Comparison of ENCODE assay signal across 22 cellular contexts in the genomic region with DNA sequence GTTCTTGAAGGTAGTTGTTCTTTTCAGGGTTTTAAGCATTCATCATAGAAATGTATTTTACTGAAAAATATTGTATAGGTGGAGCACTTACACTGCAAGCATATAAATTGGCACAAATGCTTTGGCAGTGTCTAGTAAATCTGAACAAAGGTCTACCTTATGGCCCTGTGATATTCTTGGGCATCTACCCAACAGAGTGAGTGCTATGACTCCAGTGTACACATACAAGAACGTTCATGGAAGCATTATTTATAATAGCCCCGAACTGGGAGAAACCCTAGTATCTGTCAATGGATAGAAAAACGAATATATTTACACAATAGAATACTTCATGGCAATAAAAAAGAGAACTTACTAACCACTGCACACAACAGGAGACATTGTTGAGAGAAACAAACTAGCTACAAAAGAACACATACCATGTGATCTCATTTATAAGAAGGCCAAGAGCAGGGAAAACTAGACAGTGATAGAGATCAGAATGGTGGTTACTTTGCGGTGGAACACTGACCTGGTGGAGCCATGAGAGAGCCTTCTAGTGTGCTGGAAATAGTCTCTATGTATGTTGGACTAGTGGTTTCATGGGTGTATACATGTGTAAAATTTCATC.
"Had no signal": no experiment of that assay in that cellular context is flagged by ENCODE, and none has a peak within 500 bp of the region (broad histone marks: within the 10 kb centered on the region; RNA-seq: fewer than 3 reads in every experiment).

No MANE protein-coding gene starts in this region.

- H3K36me3 ChIP-seq: breast epithelium, Peyer's patch, SJSA1 had no signal

- DNase-seq: activated B cell treated with CpG ODN at 0.5 μM for 24 hours; activated CD4-positive, alpha-beta memory T cell treated with anti-CD3 and anti-CD28 coated beads for 36 hours; activated CD4-positive, alpha-beta T cell treated with anti-CD3 and anti-CD28 coated beads, Interleukin-2, amount 10 ng/mL, durations not matched to agents 7 days and 5 days; activated CD8-positive, alpha-beta memory T cell treated with anti-CD3 and anti-CD28 coated beads for 24 hours; activated gamma-delta T cell treated with Interleukin-2 at 50 U/mL for 16 hours; activated naive CD4-positive, alpha-beta T cell treated with anti-CD3 and anti-CD28 coated beads, Interleukin-2, amount 50 U/mL, for 16 hours; activated T-cell treated with anti-CD3 and anti-CD28 coated beads, Interleukin-2, amount 50 U/mL, for 4 hours; aorta; caudate nucleus; Kasumi-1; NCI-H1048; NCI-H146; NCI-H187 treated with DMSO at 0.1 percent for 48 hours; NCI-H2107; NCI-H524; Peyer's patch; Right ventricle myocardium superior had no signal

- H3K27me3 ChIP-seq: breast epithelium, Peyer's patch, SJSA1 had no signal

- H3K36me3 Mint-ChIP-seq: activated CD4-positive, alpha-beta memory T cell treated with anti-CD3 and anti-CD28 coated beads for 36 hours had no signal

- H3K4me3 ChIP-seq: breast epithelium, K562, Peyer's patch, SJSA1 had no signal

- ATAC-seq: activated T-cell treated with anti-CD3 and anti-CD28 coated beads, Interleukin-2, amount 50 U/mL, for 4 hours; K562 had no signal

- H3K27ac ChIP-seq: breast epithelium, Peyer's patch, RWPE1, SJSA1 had no signal

- H3K27ac Mint-ChIP-seq: activated B cell treated with CpG ODN at 0.5 μM for 24 hours; activated CD4-positive, alpha-beta memory T cell treated with anti-CD3 and anti-CD28 coated beads for 36 hours; activated CD4-positive, alpha-beta T cell treated with anti-CD3 and anti-CD28 coated beads, Interleukin-2, amount 10 ng/mL, durations not matched to agents 7 days and 5 days; T-helper 1 cell treated with Interleukin-12 subunit alpha and Interleukin-12 subunit beta and Interleukin-4 antibody, amounts not matched to agents 30 μg/mL and 1 μg/mL, for 36 hours had no signal

- H3K4me3 Mint-ChIP-seq: activated B cell treated with CpG ODN at 0.5 μM for 24 hours; activated CD4-positive, alpha-beta memory T cell treated with anti-CD3 and anti-CD28 coated beads for 36 hours; activated CD4-positive, alpha-beta T cell treated with anti-CD3 and anti-CD28 coated beads, Interleukin-2, amount 10 ng/mL, durations not matched to agents 7 days and 5 days; activated T-cell treated with anti-CD3 and anti-CD28 coated beads, Interleukin-2, amount 50 U/mL, for 4 hours; T-helper 1 cell treated with Interleukin-12 subunit alpha and Interleukin-12 subunit beta and Interleukin-4 antibody, amounts not matched to agents 30 μg/mL and 1 μg/mL, for 36 hours had no signal

- H3K9me3 Mint-ChIP-seq: activated CD4-positive, alpha-beta memory T cell treated with anti-CD3 and anti-CD28 coated beads for 36 hours; activated CD4-positive, alpha-beta T cell treated with anti-CD3 and anti-CD28 coated beads, Interleukin-2, amount 10 ng/mL, durations not matched to agents 7 days and 5 days; T-helper 1 cell treated with Interleukin-12 subunit alpha and Interleukin-12 subunit beta and Interleukin-4 antibody, amounts not matched to agents 30 μg/mL and 1 μg/mL, for 36 hours had no signal

- H3K9me3 ChIP-seq: breast epithelium, Peyer's patch, SJSA1 had no signal

- H3K4me1 Mint-ChIP-seq: activated B cell treated with CpG ODN at 0.5 μM for 24 hours; activated CD4-positive, alpha-beta T cell treated with anti-CD3 and anti-CD28 coated beads, Interleukin-2, amount 10 ng/mL, durations not matched to agents 7 days and 5 days had no signal

- H3K4me1 ChIP-seq: breast epithelium, Peyer's patch, SJSA1 had no signal
